Comparison of ENCODE assay signal across 18 cellular contexts in genomic region chrX:118632862-118633261, GRCh38.
DNase-seq lines count a peak whose midpoint lies in the region; ATAC-seq, FAIRE-seq and TF ChIP-seq lines count a peak whose summit lies in the region.
"Had no signal": no experiment of that assay in that cellular context is flagged by ENCODE, and none has a peak within 500 bp of the region (broad histone marks: within the 10 kb centered on the region; RNA-seq: fewer than 3 reads in every experiment).

No MANE protein-coding gene starts in this region.

- no peaks in the 10 kb centered on the region for H3K36me3 ChIP-seq in astrocyte (ENCODE audit: insufficient read depth, low read length)
- H3K36me3 ChIP-seq: right lobe of liver had no signal

- H4K20me1 ChIP-seq in astrocyte (ENCODE audit: insufficient read depth, low read length), result no peaks in the 10 kb centered on the region

- FAIRE-seq in astrocyte (lab: Jason Lieb, UNC), result peak; percentile 76

- no peaks in the 10 kb centered on the region for H3K9me3 ChIP-seq in astrocyte (ENCODE audit: insufficient read depth, low read depth, low read length)
- H3K9me3 ChIP-seq: right lobe of liver, SK-N-SH had no signal

- H3K27ac Mint-ChIP-seq in IgD-negative memory B cell, result peak overlapping the region in 2 of 3 donors; percentile 64 to 69
- H3K27ac Mint-ChIP-seq in astrocyte (ENCODE audit: unreplicated experiment), result no peak overlapping the region

- no peak overlapping the region for H3K27ac ChIP-seq in astrocyte (ENCODE audit: low read depth, low read length)
- H3K27ac ChIP-seq: right lobe of liver had no signal

- no peaks in the 10 kb centered on the region for H3K79me2 ChIP-seq in astrocyte (ENCODE audit: insufficient read depth, low read length)

- H3K4me1 Mint-ChIP-seq in IgD-negative memory B cell (peaks cover 13 to 18% (median 14%) of the 10 kb centered on the region in 3 donors), astrocyte (ENCODE audit: low read depth, unreplicated experiment) (no peaks in the 10 kb centered on the region)

- no peak overlapping the region for H3K9ac ChIP-seq in astrocyte (ENCODE audit: low read length)
- H3K9ac ChIP-seq: SK-N-SH had no signal

- peak overlapping the region in 1 of 4 donors; percentile 50 for H3K4me3 Mint-ChIP-seq in IgD-negative memory B cell
- H3K4me3 Mint-ChIP-seq in astrocyte (ENCODE audit: unreplicated experiment), result no peak overlapping the region

- H3K4me2 ChIP-seq in astrocyte (ENCODE audit: low read length), result no peak overlapping the region
- H3K4me2 ChIP-seq: SK-N-SH had no signal

- no peaks in the 10 kb centered on the region for H3K4me1 ChIP-seq in astrocyte (ENCODE audit: insufficient read depth, low read length)
- H3K4me1 ChIP-seq: right lobe of liver had no signal

- peak; percentile 22 for DNase-seq in GM12864 (ENCODE audit: low read depth)
- no peak for DNase-seq in astrocyte (ENCODE audit: low read depth)
- DNase-seq in NCI-H2029 treated with DMSO at 0.1 percent for 48 hours (lab: John Stamatoyannopoulos, UW), result no peak
- no peak for DNase-seq in T1000 (lab: John Stamatoyannopoulos, UW)
- DNase-seq in kidney glomerular epithelial cell (lab: John Stamatoyannopoulos, UW), result no peak
- DNase-seq in effector CD8-positive, alpha-beta T cell (lab: John Stamatoyannopoulos, UW), result no peak
- DNase-seq: central memory CD4-positive, alpha-beta T cell; mammary epithelial cell; MM.1S; NCI-H2171 treated with DMSO at 0.1 percent for 48 hours; right lobe of liver; SK-N-SH; stimulated activated CD4-positive, alpha-beta T cell treated with anti-CD3 and anti-CD28 coated beads, Interleukin-2, amount 100 ng/mL, for 48 hours; trophoblast cell had no signal

- H3K9me3 Mint-ChIP-seq in IgD-negative memory B cell (no peaks in the 10 kb centered on the region), astrocyte (ENCODE audit: unreplicated experiment) (no peaks in the 10 kb centered on the region)

- no peak overlapping the region for H3K4me3 ChIP-seq in GM12864 (ENCODE audit: low read depth, low read length)
- no peak overlapping the region for H3K4me3 ChIP-seq in astrocyte (ENCODE audit: insufficient read depth, low read depth, low read length)
- H3K4me3 ChIP-seq: right lobe of liver had no signal

- ATAC-seq in GM19043 (IDR thresholded peaks at IDR 0.05; ENCODE audit: low read depth, unreplicated experiment), result peak; percentile 62
- ATAC-seq: activated CD4-positive, CD25-positive, alpha-beta regulatory T cell treated with anti-CD3 and anti-CD28 coated beads, Interleukin-2, amount 50 U/mL, for 24 hours; HCT116; right lobe of liver had no signal

- TF ChIP-seq CTCF in GM12864 (IDR thresholded peaks at IDR 0.05; ENCODE audit: low read depth, low read length, missing control alignments) (no peak), astrocyte (IDR thresholded peaks at IDR 0.05; ENCODE audit: insufficient read depth, low read depth, low read length) (no peak)

- H3K27me3 ChIP-seq in astrocyte (ENCODE audit: insufficient read depth, low read length), result no peaks in the 10 kb centered on the region
- H3K27me3 ChIP-seq: right lobe of liver had no signal

- H3K36me3 Mint-ChIP-seq in IgD-negative memory B cell (peaks cover 3% of the 10 kb centered on the region), astrocyte (ENCODE audit: low read depth, unreplicated experiment) (no peaks in the 10 kb centered on the region)

- H3K27me3 Mint-ChIP-seq in IgD-negative memory B cell (peaks cover 3% of the 10 kb centered on the region), astrocyte (ENCODE audit: low read depth, unreplicated experiment) (no peaks in the 10 kb centered on the region)

- H2AFZ ChIP-seq in astrocyte (ENCODE audit: low read depth, low read length), result no peak overlapping the region
